ENCODE assay signal across 27 cellular contexts in the genomic region with DNA sequence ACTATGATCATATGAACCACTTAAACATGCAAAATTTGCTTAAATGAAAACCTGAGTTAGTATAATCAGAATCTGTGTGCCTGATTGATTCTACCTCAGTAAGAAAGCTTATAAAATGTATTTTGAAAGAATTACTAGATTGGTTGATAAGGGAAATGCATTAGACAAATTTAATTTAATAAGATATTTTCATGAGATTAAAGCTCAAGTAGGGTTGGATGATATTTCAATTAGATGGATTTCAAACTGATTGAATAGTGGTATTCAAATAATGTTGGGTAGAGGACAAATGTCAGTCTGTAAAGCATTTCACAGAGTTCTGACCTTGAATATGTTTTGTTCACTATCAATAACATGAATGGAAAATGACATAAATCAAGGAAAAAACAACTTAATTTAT.
DNase-seq lines count a peak whose midpoint lies in the region; ATAC-seq and TF ChIP-seq lines count a peak whose summit lies in the region.
"Had no signal": no experiment of that assay in that cellular context is flagged by ENCODE, and none has a peak within 500 bp of the region (broad histone marks: within the 10 kb centered on the region; RNA-seq: fewer than 3 reads in every experiment).

No MANE protein-coding gene starts in this region.

- no peaks in the 10 kb centered on the region for H3K36me3 ChIP-seq in SK-N-SH (replicated peaks in 1 of 2; ENCODE audit: control insufficient read depth in 1 of 2, insufficient read depth in 2 of 2, low read length in 1 of 2)
- H3K36me3 ChIP-seq: BE2C; BLaER1; BLaER1 treated with 17β-estradiol and CSF1 and Interleukin-3, amounts not matched to agents 10 nM and 100 nM had no signal

- no peak overlapping the region for H3K9ac ChIP-seq in SK-N-SH
- H3K9ac ChIP-seq: BLaER1; BLaER1 treated with 17β-estradiol and CSF1 and Interleukin-3, amounts not matched to agents 10 nM and 100 nM had no signal

- TF ChIP-seq RAD21 in SK-N-SH (IDR thresholded peaks at IDR 0.05; ENCODE audit: low read length): no peak

- TF ChIP-seq EP300 in SK-N-SH (IDR thresholded peaks at IDR 0.05; ENCODE audit: borderline replicate concordance in 1 of 2, low read depth in 1 of 2, low read length in 1 of 2): no peak

- TF ChIP-seq CTCF in SK-N-SH (IDR thresholded peaks at IDR 0.05): no peak

- no peaks in the 10 kb centered on the region for H3F3A ChIP-seq in SK-N-SH (replicated peaks; ENCODE audit: insufficient read depth)

- ATAC-seq in SK-N-SH treated with all-trans-retinoic acid at 6 μM for 48 hours: no peak
- ATAC-seq: A549; CD8-positive, alpha-beta T cell had no signal

- DNase-seq in SK-N-SH: no peak
- DNase-seq: 8988T; ACHN; AML-193; BE2C; C1 segment of cervical spinal cord; Caco-2; Calu3; CD4-positive, alpha-beta memory T cell; CD4-positive, alpha-beta T cell; CD4-positive, CD25-positive, alpha-beta regulatory T cell; CD8-positive, alpha-beta memory T cell; CD8-positive, alpha-beta T cell; COR-L47; DMS 273 treated with DMSO at 0.1 percent for 48 hours; DMS153; DMS53; DMS79; DMS79 treated with DMSO at 0.1 percent for 48 hours; DND-41; EL had no signal

- H3K27ac ChIP-seq in SK-N-SH (ENCODE audit: low read depth in 2 of 2, low read length in 1 of 2): no peak overlapping the region
- H3K27ac ChIP-seq: 22Rv1; A549; BLaER1; BLaER1 treated with 17β-estradiol and CSF1 and Interleukin-3, amounts not matched to agents 10 nM and 100 nM; C4-2B had no signal

- H3K79me2 ChIP-seq in SK-N-SH (ENCODE audit: insufficient read depth): no peaks in the 10 kb centered on the region

- H3K4me1 ChIP-seq in SK-N-SH (ENCODE audit: control insufficient read depth in 1 of 2, insufficient read depth in 2 of 2, low read depth in 1 of 2, low read length in 1 of 2): no peaks in the 10 kb centered on the region
- H3K4me1 ChIP-seq: A549, BE2C, BLaER1, Caco-2 had no signal

- H2AFZ ChIP-seq in SK-N-SH (ENCODE audit: low read depth): no peak overlapping the region

- H4K20me1 ChIP-seq in SK-N-SH (ENCODE audit: insufficient read depth): no peaks in the 10 kb centered on the region
- H4K20me1 ChIP-seq: BLaER1; BLaER1 treated with 17β-estradiol and CSF1 and Interleukin-3, amounts not matched to agents 10 nM and 100 nM had no signal

- no peak overlapping the region for H3K4me2 ChIP-seq in SK-N-SH
- H3K4me2 ChIP-seq: A549; BLaER1; BLaER1 treated with 17β-estradiol and CSF1 and Interleukin-3, amounts not matched to agents 10 nM and 100 nM had no signal

- no peaks in the 10 kb centered on the region for H3K27me3 ChIP-seq in SK-N-SH (ENCODE audit: insufficient read depth)
- H3K27me3 ChIP-seq: BE2C; BLaER1; BLaER1 treated with 17β-estradiol and CSF1 and Interleukin-3, amounts not matched to agents 10 nM and 100 nM had no signal

- no peak overlapping the region for H3K4me3 ChIP-seq in SK-N-SH (ENCODE audit: low read depth in 2 of 2, low read length in 1 of 2)
- H3K4me3 ChIP-seq: A549; BLaER1; BLaER1 treated with 17β-estradiol and CSF1 and Interleukin-3, amounts not matched to agents 10 nM and 100 nM had no signal

- CTCF ChIA-PET in SK-N-SH (lab: Yijun Ruan, JAX): interaction anchor here (0.7 kb wide), 1 partner anchor 1845 kb away, joined by 3 read pairs; no protein-coding TSS in a partner anchor

- no peaks in the 10 kb centered on the region for H3K9me3 ChIP-seq in SK-N-SH
- H3K9me3 ChIP-seq: A549; BE2C; BLaER1; BLaER1 treated with 17β-estradiol and CSF1 and Interleukin-3, amounts not matched to agents 10 nM and 100 nM; Caco-2 had no signal

- H3K9me2 ChIP-seq in SK-N-SH: no peaks in the 10 kb centered on the region

- POLR2A ChIA-PET in SK-N-SH (lab: Yijun Ruan, JAX): no interaction called here

TF ChIP-seq in SK-N-SH treated with all-trans-retinoic acid at 6 μM for 48 hours, 23 proteins besides CTCF, POLR2A, EP300 and RAD21:
- TF ChIP-seq ISL1 (CRISPR knock-in tag; IDR thresholded peaks at IDR 0.05) (peak; percentile 93), TOX (CRISPR knock-in tag; IDR thresholded peaks at IDR 0.05; ENCODE audit: borderline replicate concordance) (no peak), ZNF8 (CRISPR knock-in tag; IDR thresholded peaks at IDR 0.05) (no peak), PATZ1 (CRISPR knock-in tag; IDR thresholded peaks at IDR 0.05; ENCODE audit: borderline replicate concordance) (no peak)

TF ChIP-seq in SK-N-SH, 30 proteins besides CTCF, POLR2A, EP300 and RAD21:
- TF ChIP-seq JUND (IDR thresholded peaks at IDR 0.05): no peak
- TF ChIP-seq, protein P1, sequence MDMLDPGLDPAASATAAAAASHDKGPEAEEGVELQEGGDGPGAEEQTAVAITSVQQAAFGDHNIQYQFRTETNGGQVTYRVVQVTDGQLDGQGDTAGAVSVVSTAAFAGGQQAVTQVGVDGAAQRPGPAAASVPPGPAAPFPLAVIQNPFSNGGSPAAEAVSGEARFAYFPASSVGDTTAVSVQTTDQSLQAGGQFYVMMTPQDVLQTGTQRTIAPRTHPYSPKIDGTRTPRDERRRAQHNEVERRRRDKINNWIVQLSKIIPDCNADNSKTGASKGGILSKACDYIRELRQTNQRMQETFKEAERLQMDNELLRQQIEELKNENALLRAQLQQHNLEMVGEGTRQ (IDR thresholded peaks at IDR 0.05; ENCODE audit: borderline replicate concordance, low read depth, low read length): no peak
- no peak for TF ChIP-seq RXRA (IDR thresholded peaks at IDR 0.05; ENCODE audit: borderline replicate concordance, low read depth)
- TF ChIP-seq ELF1 (IDR thresholded peaks at IDR 0.05): no peak
- TF ChIP-seq MEF2A (IDR thresholded peaks at IDR 0.05; ENCODE audit: borderline replicate concordance, low read depth): no peak
- TF ChIP-seq, protein P2, sequence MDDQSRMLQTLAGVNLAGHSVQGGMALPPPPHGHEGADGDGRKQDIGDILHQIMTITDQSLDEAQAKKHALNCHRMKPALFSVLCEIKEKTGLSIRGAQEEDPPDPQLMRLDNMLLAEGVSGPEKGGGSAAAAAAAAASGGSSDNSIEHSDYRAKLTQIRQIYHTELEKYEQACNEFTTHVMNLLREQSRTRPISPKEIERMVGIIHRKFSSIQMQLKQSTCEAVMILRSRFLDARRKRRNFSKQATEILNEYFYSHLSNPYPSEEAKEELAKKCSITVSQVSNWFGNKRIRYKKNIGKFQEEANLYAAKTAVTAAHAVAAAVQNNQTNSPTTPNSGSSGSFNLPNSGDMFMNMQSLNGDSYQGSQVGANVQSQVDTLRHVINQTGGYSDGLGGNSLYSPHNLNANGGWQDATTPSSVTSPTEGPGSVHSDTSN (IDR thresholded peaks at IDR 0.05): no peak
- TF ChIP-seq SIN3A (IDR thresholded peaks at IDR 0.05; ENCODE audit: borderline replicate concordance, low read depth, low read length): no peak
- TF ChIP-seq SMC3 (IDR thresholded peaks at IDR 0.05; ENCODE audit: low read depth, low read length): no peak
- TF ChIP-seq MXI1 (IDR thresholded peaks at IDR 0.05; ENCODE audit: low read depth, low read length): no peak
- no peak for TF ChIP-seq NFIC (IDR thresholded peaks at IDR 0.05; ENCODE audit: borderline replicate concordance)
- TF ChIP-seq RCOR1 (IDR thresholded peaks at IDR 0.05; ENCODE audit: low read length): no peak
- no peak for TF ChIP-seq EZH2phosphoT487 (IDR thresholded peaks at IDR 0.05; ENCODE audit: borderline replicate concordance, low read depth)
- TF ChIP-seq MAX (IDR thresholded peaks at IDR 0.05; ENCODE audit: low read depth): no peak
- TF ChIP-seq USF1 (IDR thresholded peaks at IDR 0.05; ENCODE audit: borderline replicate concordance, low read depth): no peak
